Comparison of ENCODE assay signal across 1 cellular context in the genomic region with DNA sequence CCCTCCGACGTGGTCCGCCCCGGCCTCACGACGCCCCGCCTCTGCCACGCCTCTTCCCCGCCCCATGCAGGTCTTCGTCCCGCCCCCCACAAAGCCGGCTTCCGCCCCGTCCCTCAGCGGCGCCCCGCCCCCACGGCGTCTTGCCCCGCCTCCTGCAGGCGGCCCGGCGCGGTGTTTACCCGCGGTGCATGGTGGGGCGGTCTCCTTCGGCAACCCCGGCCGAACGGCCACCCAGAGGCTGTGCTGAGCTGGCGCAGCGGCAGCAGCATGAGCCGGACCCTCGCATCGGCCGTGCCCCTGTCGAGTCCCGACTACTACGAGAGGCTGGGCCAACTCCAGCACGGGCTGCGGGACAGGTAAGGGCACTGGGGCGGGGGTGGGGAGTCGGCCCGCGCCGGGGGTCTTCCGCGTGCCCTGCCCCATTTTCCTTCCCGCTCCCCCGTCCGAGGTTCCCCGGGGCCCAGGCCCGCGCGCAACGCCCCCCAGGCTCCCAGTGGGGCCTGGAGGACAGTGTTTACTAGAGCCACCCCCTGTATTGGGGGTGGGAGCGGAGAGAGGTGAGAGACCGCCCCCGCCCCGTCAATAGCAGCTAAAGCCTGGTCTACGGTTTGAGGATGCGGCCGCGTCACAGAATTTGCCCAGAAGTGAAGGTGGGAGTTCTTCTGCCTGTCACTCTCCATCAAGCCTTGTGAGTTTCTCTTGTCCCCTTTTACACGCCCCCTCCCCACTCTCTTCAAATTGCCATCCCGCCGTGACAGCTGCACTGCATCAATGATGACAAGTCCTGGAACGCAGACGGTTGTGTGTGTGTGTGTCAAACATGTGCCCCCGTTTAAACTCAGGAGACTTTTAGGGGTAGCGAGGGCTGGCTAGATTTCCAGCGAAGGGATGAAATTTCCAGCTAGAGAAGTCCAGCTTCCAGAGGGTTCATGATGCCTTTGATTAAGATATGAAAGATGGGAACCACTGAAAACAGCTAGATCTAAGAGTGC.
A peak's percentile ranks its signal among the peaks of the same experiment; 100 is the strongest.
TF ChIP-seq lines count a peak whose summit lies in the region.

A gene with protein sequence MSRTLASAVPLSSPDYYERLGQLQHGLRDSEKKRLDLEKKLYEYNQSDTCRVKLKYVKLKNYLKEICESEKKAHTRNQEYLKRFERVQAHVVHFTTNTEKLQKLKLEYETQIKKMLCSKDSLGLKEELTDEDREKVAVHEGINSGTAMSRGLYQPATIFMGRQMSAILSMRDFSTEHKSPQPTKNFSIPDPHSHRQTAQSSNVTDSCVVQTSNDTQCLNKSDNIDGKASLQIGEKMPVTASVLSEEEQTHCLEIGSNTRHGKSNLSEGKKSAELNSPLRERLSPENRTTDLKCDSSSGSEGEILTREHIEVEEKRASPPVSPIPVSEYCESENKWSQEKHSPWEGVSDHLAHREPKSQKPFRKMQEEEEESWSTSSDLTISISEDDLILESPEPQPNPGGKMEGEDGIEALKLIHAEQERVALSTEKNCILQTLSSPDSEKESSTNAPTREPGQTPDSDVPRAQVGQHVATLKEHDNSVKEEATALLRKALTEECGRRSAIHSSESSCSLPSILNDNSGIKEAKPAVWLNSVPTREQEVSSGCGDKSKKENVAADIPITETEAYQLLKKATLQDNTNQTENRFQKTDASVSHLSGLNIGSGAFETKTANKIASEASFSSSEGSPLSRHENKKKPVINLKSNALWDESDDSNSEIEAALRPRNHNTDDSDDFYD (plus strand): TSS at position 234 of the 992 bp plus-strand sequence. CDS start 34 bp downstream, at position 268.

TF ChIP-seq in HEK293, 187 proteins besides CTCF, POLR2A, EP300 and RAD21 (continued from another document and continues in another):
- TF ChIP-seq ZFHX2 (tag by site-specific recombination; conservative IDR thresholded peaks at IDR 0.05) (peak; percentile 71), ZXDB (tag by site-specific recombination; IDR thresholded peaks at IDR 0.05) (peak; percentile 62; the same call in 1 of the 2 replicates), MYNN (tag by site-specific recombination; IDR thresholded peaks at IDR 0.05; ENCODE audit: borderline replicate concordance) (no peak), YY2 (tag by site-specific recombination; IDR thresholded peaks at IDR 0.05) (no peak), ZSCAN16 (tag by site-specific recombination; IDR thresholded peaks at IDR 0.05) (no peak), ZNF664 (tag by site-specific recombination; IDR thresholded peaks at IDR 0.05) (no peak), ZFP41 (tag by site-specific recombination; IDR thresholded peaks at IDR 0.05; ENCODE audit: borderline replicate concordance) (no peak), ZNF121 (tag by site-specific recombination; IDR thresholded peaks at IDR 0.05) (no peak), REPIN1 (tag by site-specific recombination; IDR thresholded peaks at IDR 0.05; ENCODE audit: low read depth) (no peak), ZNF223 (tag by site-specific recombination; IDR thresholded peaks at IDR 0.05) (no peak), SP2 (tag by site-specific recombination; IDR thresholded peaks at IDR 0.05) (peak; percentile 89), ZNF214 (tag by site-specific recombination; IDR thresholded peaks at IDR 0.05; ENCODE audit: borderline replicate concordance) (no peak), ZNF777 (tag by site-specific recombination; IDR thresholded peaks at IDR 0.05; ENCODE audit: borderline replicate concordance) (no peak), OVOL3 (tag by site-specific recombination; IDR thresholded peaks at IDR 0.05) (0 out of 2 replicates have a peak, but pooled peaks have one; percentile 20), ZNF623 (tag by site-specific recombination; IDR thresholded peaks at IDR 0.05) (no peak), ZNF629 (tag by site-specific recombination; IDR thresholded peaks at IDR 0.05) (no peak), ZNF426 (tag by site-specific recombination; IDR thresholded peaks at IDR 0.05) (no peak), ZNF791 (tag by site-specific recombination; IDR thresholded peaks at IDR 0.05) (no peak), ZNF560 (tag by site-specific recombination; IDR thresholded peaks at IDR 0.05; ENCODE audit: borderline replicate concordance) (no peak), ZNF274 (IDR thresholded peaks at IDR 0.05; ENCODE audit: low read length) (no peak), ZNF274 (tag by site-specific recombination; IDR thresholded peaks at IDR 0.05; ENCODE audit: borderline replicate concordance) (no peak), ZNF514 (tag by site-specific recombination; IDR thresholded peaks at IDR 0.05) (no peak), ZNF48 (tag by site-specific recombination; IDR thresholded peaks at IDR 0.05) (no peak), ZNF585B (tag by site-specific recombination; IDR thresholded peaks at IDR 0.05) (no peak), ZNF350 (tag by site-specific recombination; IDR thresholded peaks at IDR 0.05) (no peak), ZNF394 (tag by site-specific recombination; IDR thresholded peaks at IDR 0.05; ENCODE audit: borderline replicate concordance) (no peak), ZNF157 (tag by site-specific recombination; IDR thresholded peaks at IDR 0.05) (no peak), BCL11B (tag by site-specific recombination; IDR thresholded peaks at IDR 0.05; ENCODE audit: low read depth) (no peak), ZNF768 (tag by site-specific recombination; IDR thresholded peaks at IDR 0.05) (no peak), ZNF776 (tag by site-specific recombination; IDR thresholded peaks at IDR 0.05; ENCODE audit: borderline replicate concordance) (no peak)
- TF ChIP-seq, protein P1, sequence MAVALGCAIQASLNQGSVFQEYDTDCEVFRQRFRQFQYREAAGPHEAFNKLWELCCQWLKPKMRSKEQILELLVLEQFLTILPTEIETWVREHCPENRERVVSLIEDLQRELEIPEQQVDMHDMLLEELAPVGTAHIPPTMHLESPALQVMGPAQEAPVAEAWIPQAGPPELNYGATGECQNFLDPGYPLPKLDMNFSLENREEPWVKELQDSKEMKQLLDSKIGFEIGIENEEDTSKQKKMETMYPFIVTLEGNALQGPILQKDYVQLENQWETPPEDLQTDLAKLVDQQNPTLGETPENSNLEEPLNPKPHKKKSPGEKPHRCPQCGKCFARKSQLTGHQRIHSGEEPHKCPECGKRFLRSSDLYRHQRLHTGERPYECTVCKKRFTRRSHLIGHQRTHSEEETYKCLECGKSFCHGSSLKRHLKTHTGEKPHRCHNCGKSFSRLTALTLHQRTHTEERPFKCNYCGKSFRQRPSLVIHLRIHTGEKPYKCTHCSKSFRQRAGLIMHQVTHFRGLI (tag by site-specific recombination; IDR thresholded peaks at IDR 0.05) = peak; percentile 26; the same call in 1 of the 2 replicates
- TF ChIP-seq, protein P2, sequence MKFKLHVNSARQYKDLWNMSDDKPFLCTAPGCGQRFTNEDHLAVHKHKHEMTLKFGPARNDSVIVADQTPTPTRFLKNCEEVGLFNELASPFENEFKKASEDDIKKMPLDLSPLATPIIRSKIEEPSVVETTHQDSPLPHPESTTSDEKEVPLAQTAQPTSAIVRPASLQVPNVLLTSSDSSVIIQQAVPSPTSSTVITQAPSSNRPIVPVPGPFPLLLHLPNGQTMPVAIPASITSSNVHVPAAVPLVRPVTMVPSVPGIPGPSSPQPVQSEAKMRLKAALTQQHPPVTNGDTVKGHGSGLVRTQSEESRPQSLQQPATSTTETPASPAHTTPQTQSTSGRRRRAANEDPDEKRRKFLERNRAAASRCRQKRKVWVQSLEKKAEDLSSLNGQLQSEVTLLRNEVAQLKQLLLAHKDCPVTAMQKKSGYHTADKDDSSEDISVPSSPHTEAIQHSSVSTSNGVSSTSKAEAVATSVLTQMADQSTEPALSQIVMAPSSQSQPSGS (tag by site-specific recombination; IDR thresholded peaks at IDR 0.05; ENCODE audit: low read depth) = no peak
- TF ChIP-seq, protein P3, sequence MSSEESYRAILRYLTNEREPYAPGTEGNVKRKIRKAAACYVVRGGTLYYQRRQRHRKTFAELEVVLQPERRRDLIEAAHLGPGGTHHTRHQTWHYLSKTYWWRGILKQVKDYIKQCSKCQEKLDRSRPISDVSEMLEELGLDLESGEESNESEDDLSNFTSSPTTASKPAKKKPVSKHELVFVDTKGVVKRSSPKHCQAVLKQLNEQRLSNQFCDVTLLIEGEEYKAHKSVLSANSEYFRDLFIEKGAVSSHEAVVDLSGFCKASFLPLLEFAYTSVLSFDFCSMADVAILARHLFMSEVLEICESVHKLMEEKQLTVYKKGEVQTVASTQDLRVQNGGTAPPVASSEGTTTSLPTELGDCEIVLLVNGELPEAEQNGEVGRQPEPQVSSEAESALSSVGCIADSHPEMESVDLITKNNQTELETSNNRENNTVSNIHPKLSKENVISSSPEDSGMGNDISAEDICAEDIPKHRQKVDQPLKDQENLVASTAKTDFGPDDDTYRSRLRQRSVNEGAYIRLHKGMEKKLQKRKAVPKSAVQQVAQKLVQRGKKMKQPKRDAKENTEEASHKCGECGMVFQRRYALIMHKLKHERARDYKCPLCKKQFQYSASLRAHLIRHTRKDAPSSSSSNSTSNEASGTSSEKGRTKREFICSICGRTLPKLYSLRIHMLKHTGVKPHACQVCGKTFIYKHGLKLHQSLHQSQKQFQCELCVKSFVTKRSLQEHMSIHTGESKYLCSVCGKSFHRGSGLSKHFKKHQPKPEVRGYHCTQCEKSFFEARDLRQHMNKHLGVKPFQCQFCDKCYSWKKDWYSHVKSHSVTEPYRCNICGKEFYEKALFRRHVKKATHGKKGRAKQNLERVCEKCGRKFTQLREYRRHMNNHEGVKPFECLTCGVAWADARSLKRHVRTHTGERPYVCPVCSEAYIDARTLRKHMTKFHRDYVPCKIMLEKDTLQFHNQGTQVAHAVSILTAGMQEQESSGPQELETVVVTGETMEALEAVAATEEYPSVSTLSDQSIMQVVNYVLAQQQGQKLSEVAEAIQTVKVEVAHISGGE (tag by site-specific recombination; conservative IDR thresholded peaks at IDR 0.05; ENCODE audit: low read depth) = 0 out of 2 replicates have a peak, but pooled peaks have one; percentile 15
- TF ChIP-seq, protein P4, sequence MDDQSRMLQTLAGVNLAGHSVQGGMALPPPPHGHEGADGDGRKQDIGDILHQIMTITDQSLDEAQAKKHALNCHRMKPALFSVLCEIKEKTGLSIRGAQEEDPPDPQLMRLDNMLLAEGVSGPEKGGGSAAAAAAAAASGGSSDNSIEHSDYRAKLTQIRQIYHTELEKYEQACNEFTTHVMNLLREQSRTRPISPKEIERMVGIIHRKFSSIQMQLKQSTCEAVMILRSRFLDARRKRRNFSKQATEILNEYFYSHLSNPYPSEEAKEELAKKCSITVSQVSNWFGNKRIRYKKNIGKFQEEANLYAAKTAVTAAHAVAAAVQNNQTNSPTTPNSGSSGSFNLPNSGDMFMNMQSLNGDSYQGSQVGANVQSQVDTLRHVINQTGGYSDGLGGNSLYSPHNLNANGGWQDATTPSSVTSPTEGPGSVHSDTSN (CRISPR knock-in tag; IDR thresholded peaks at IDR 0.05) = no peak; the same call in 1 of the 2 replicates
- TF ChIP-seq, protein P5, sequence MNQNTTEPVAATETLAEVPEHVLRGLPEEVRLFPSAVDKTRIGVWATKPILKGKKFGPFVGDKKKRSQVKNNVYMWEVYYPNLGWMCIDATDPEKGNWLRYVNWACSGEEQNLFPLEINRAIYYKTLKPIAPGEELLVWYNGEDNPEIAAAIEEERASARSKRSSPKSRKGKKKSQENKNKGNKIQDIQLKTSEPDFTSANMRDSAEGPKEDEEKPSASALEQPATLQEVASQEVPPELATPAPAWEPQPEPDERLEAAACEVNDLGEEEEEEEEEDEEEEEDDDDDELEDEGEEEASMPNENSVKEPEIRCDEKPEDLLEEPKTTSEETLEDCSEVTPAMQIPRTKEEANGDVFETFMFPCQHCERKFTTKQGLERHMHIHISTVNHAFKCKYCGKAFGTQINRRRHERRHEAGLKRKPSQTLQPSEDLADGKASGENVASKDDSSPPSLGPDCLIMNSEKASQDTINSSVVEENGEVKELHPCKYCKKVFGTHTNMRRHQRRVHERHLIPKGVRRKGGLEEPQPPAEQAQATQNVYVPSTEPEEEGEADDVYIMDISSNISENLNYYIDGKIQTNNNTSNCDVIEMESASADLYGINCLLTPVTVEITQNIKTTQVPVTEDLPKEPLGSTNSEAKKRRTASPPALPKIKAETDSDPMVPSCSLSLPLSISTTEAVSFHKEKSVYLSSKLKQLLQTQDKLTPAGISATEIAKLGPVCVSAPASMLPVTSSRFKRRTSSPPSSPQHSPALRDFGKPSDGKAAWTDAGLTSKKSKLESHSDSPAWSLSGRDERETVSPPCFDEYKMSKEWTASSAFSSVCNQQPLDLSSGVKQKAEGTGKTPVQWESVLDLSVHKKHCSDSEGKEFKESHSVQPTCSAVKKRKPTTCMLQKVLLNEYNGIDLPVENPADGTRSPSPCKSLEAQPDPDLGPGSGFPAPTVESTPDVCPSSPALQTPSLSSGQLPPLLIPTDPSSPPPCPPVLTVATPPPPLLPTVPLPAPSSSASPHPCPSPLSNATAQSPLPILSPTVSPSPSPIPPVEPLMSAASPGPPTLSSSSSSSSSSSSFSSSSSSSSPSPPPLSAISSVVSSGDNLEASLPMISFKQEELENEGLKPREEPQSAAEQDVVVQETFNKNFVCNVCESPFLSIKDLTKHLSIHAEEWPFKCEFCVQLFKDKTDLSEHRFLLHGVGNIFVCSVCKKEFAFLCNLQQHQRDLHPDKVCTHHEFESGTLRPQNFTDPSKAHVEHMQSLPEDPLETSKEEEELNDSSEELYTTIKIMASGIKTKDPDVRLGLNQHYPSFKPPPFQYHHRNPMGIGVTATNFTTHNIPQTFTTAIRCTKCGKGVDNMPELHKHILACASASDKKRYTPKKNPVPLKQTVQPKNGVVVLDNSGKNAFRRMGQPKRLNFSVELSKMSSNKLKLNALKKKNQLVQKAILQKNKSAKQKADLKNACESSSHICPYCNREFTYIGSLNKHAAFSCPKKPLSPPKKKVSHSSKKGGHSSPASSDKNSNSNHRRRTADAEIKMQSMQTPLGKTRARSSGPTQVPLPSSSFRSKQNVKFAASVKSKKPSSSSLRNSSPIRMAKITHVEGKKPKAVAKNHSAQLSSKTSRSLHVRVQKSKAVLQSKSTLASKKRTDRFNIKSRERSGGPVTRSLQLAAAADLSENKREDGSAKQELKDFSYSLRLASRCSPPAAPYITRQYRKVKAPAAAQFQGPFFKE (tag by site-specific recombination; IDR thresholded peaks at IDR 0.05; ENCODE audit: borderline replicate concordance) = no peak
- TF ChIP-seq, protein P6, sequence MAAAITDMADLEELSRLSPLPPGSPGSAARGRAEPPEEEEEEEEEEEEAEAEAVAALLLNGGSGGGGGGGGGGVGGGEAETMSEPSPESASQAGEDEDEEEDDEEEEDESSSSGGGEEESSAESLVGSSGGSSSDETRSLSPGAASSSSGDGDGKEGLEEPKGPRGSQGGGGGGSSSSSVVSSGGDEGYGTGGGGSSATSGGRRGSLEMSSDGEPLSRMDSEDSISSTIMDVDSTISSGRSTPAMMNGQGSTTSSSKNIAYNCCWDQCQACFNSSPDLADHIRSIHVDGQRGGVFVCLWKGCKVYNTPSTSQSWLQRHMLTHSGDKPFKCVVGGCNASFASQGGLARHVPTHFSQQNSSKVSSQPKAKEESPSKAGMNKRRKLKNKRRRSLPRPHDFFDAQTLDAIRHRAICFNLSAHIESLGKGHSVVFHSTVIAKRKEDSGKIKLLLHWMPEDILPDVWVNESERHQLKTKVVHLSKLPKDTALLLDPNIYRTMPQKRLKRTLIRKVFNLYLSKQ (tag by site-specific recombination; IDR thresholded peaks at IDR 0.05; ENCODE audit: borderline replicate concordance) = no peak
